ENCODE assay signal across 12 cellular contexts in genomic region chr7:25820432-25821040, GRCh38.
DNase-seq lines count a peak whose midpoint lies in the region; ATAC-seq, FAIRE-seq and TF ChIP-seq lines count a peak whose summit lies in the region.
"Had no signal": no experiment of that assay in that cellular context is flagged by ENCODE, and none has a peak within 500 bp of the region (broad histone marks: within the 10 kb centered on the region; RNA-seq: fewer than 3 reads in every experiment).

No MANE protein-coding gene starts in this region.

- no peaks in the 10 kb centered on the region for H3K79me2 ChIP-seq in Loucy (ENCODE audit: insufficient read depth, low read length)

- H3K27me3 ChIP-seq in breast epithelium (no peaks in the 10 kb centered on the region), Loucy (ENCODE audit: insufficient read depth, low read length, poor library complexity, severe bottlenecking) (no peaks in the 10 kb centered on the region), thyroid gland (no peaks in the 10 kb centered on the region), gastrocnemius medialis (no peaks in the 10 kb centered on the region)

- no peak overlapping the region for H3K4me2 ChIP-seq in Loucy (ENCODE audit: low read depth, low read length, poor library complexity, severe bottlenecking)

- H3K36me3 ChIP-seq in breast epithelium (no peaks in the 10 kb centered on the region), Loucy (ENCODE audit: insufficient read depth, low read length) (no peaks in the 10 kb centered on the region), thyroid gland (no peaks in the 10 kb centered on the region), gastrocnemius medialis (no peaks in the 10 kb centered on the region)

- no peaks in the 10 kb centered on the region for H3K36me3 Mint-ChIP-seq in MCF 10A (ENCODE audit: insufficient read depth, unreplicated experiment)

- peaks cover 66% of the 10 kb centered on the region for H3K27me3 Mint-ChIP-seq in MCF 10A (ENCODE audit: insufficient read depth, unreplicated experiment)

- H3K4me1 Mint-ChIP-seq in MCF 10A (ENCODE audit: insufficient read depth, unreplicated experiment) = no peaks in the 10 kb centered on the region

- no TSS peak for BruUV-seq in MCF 10A (replicated peaks; lab: Mats Ljungman, UMichigan)

- TF ChIP-seq CTCF in MCF 10A (IDR thresholded peaks at IDR 0.05; ENCODE audit: unreplicated experiment) (peak; percentile 59), breast epithelium (IDR thresholded peaks at IDR 0.05) (peak in 1 of 3 donors; percentile 12), Loucy (conservative IDR thresholded peaks at IDR 0.05; ENCODE audit: low read length) (peak; percentile 74), thyroid gland (IDR thresholded peaks at IDR 0.05) (peak in 4 of 6 experiments; percentile 47 to 68 (median 54)), gastrocnemius medialis (IDR thresholded peaks at IDR 0.05 in 4 of 5, conservative IDR thresholded peaks at IDR 0.05 in 1 of 5) (peak in 1 of 5 experiments; percentile 42)

- no peak overlapping the region for H3K27ac Mint-ChIP-seq in MCF 10A (ENCODE audit: low read depth, unreplicated experiment)
- H3K27ac Mint-ChIP-seq: dendritic cell treated with granulocyte-macrophage colony-stimulating factor and Interleukin-4, amounts not matched to agents 40 ng/mL and 50 ng/mL, for 4 days had no signal

- ATAC-seq in gastrocnemius medialis = no peak
- no peak for ATAC-seq in Right ventricle myocardium inferior

- H3K4me1 ChIP-seq in breast epithelium (no peaks in the 10 kb centered on the region), Loucy (ENCODE audit: insufficient read depth, low read length, poor library complexity, severe bottlenecking) (no peaks in the 10 kb centered on the region), thyroid gland (no peaks in the 10 kb centered on the region), gastrocnemius medialis (no peaks in the 10 kb centered on the region)

- no peaks in the 10 kb centered on the region for H3K9me3 Mint-ChIP-seq in MCF 10A (ENCODE audit: unreplicated experiment)
- H3K9me3 Mint-ChIP-seq: dendritic cell treated with granulocyte-macrophage colony-stimulating factor and Interleukin-4, amounts not matched to agents 40 ng/mL and 50 ng/mL, for 4 days had no signal

- in situ Hi-C loops in gastrocnemius medialis (cut with MboI; ENCODE audit: low sequenced_read_pairs in 4 of 4) = no loop called here

- FAIRE-seq in urothelium cell line (lab: Jason Lieb, UNC) = no peak

- H3K9me3 ChIP-seq in breast epithelium (no peaks in the 10 kb centered on the region), Loucy (ENCODE audit: insufficient read depth, low read depth, low read length) (no peaks in the 10 kb centered on the region), thyroid gland (no peaks in the 10 kb centered on the region), gastrocnemius medialis (no peaks in the 10 kb centered on the region)

- no peak overlapping the region for H3K9ac ChIP-seq in Loucy (ENCODE audit: low read depth, low read length, poor library complexity, severe bottlenecking)

- TF ChIP-seq POLR2A in breast epithelium (IDR thresholded peaks at IDR 0.05) (no peak), thyroid gland (IDR thresholded peaks at IDR 0.05) (no peak), gastrocnemius medialis (IDR thresholded peaks at IDR 0.05) (no peak)

- H2AFZ ChIP-seq in Loucy (ENCODE audit: low read length) = no peak overlapping the region

- DNase-seq in MCF 10A (ENCODE audit: unreplicated experiment) (peak; percentile 49), breast epithelium (ENCODE audit: low spot score in 2 of 2) (no peak), dermis blood vessel endothelial cell (peak; percentile 5), thyroid gland (peak; percentile 63 to 64), gastrocnemius medialis (no peak), urothelium cell line (ENCODE audit: low spot score) (no peak), Right ventricle myocardium inferior (ENCODE audit: missing footprints) (no peak)
- DNase-seq: NCI-H187 treated with DMSO at 0.1 percent for 48 hours; stimulated activated CD4-positive, alpha-beta T cell treated with anti-CD3 and anti-CD28 coated beads, Interleukin-4, amount 100 ng/mL, for 24 hours had no signal

- no peaks in the 10 kb centered on the region for H3K9me2 ChIP-seq in Loucy (replicated peaks; ENCODE audit: low read depth, low read length)

- H3F3A ChIP-seq in Loucy (ENCODE audit: low read depth) = no peaks in the 10 kb centered on the region

- H4K20me1 ChIP-seq in Loucy (ENCODE audit: insufficient read depth, low read length, poor library complexity, severe bottlenecking) = no peaks in the 10 kb centered on the region

- CTCF ChIA-PET in MCF 10A (lab: Yijun Ruan, JAX) = interaction anchor here (0.7 to 1.4 kb wide), 3 partner anchors 12 to 187 kb away, joined by 3 to 4 read pairs (median 4); no protein-coding TSS in a partner anchor

- 47 to 56% methylated on average over 5 of the region's 5 CpGs for WGBS in thyroid gland, 2 donors

- intact Hi-C loops in MCF 10A (cut with micrococcal nuclease) (no loop called here), breast epithelium (cut with DNase I; ENCODE audit: low total_unique reads) (no loop called here), thyroid gland (cut with DNase I) (no loop called here), gastrocnemius medialis (cut with DNase I; ENCODE audit: low total_unique reads) (no loop called here), Right ventricle myocardium inferior (cut with DNase I) (no loop called here)

- no peak overlapping the region for H3K27ac ChIP-seq in breast epithelium
- H3K27ac ChIP-seq in thyroid gland = no peak overlapping the region
- no peak overlapping the region for H3K27ac ChIP-seq in gastrocnemius medialis

- POLR2A ChIA-PET in MCF 10A (lab: Yijun Ruan, JAX) = no interaction called here

- no peak overlapping the region for H3K4me3 Mint-ChIP-seq in MCF 10A (ENCODE audit: unreplicated experiment)
- H3K4me3 Mint-ChIP-seq: dendritic cell treated with granulocyte-macrophage colony-stimulating factor and Interleukin-4, amounts not matched to agents 40 ng/mL and 50 ng/mL, for 4 days had no signal

- H3K4me3 ChIP-seq in breast epithelium = no peak overlapping the region
- H3K4me3 ChIP-seq in Loucy (ENCODE audit: low read length, poor library complexity, severe bottlenecking) = no peak overlapping the region
- no peak overlapping the region for H3K4me3 ChIP-seq in thyroid gland (replicated peaks in 1 of 3)
- no peak overlapping the region for H3K4me3 ChIP-seq in gastrocnemius medialis
- H3K4me3 ChIP-seq: lung had no signal

Comparison
In these comparisons a context has a peak if more than half of its experiments do, and no peak if none do; other contexts are left out.
1. DNase-seq: peak in MCF 10A (single experiment), dermis blood vessel endothelial cell (single experiment) and thyroid gland (2 of 2); none in breast epithelium (0 of 2), gastrocnemius medialis (0 of 2), urothelium cell line (single experiment) and Right ventricle myocardium inferior (single experiment).